8 cellular contexts compared by ENCODE assay signal in the genomic region with DNA sequence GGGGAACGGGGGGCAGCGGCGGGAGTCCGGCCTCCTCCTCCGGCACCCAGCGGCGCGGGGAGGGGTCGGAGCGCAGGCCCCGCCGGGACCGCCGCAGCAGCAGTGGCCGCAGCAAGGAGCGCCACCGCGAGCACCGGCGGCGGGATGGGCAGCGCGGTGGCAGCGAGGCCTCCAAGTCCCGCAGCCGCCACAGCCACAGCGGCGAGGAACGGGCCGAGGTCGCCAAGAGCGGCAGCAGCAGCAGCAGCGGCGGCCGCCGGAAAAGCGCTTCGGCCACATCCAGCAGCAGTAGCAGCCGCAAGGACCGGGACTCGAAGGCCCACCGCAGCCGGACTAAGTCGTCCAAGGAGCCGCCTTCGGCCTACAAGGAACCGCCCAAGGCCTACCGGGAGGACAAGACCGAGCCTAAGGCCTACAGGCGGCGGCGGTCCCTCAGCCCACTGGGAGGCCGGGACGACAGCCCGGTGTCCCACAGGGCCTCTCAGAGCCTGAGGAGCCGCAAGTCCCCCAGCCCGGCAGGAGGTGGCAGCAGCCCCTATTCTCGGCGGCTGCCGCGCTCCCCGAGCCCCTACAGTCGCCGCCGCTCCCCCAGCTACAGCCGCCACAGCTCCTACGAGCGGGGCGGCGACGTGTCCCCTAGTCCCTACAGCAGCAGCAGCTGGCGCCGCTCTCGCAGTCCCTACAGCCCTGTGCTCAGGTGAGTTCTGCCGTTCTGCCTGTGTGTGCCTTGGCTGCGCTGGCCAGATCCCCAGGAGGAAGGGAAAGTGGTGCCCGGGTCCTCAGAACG.
DNase-seq lines count a peak whose midpoint lies in the region; ATAC-seq and TF ChIP-seq lines count a peak whose summit lies in the region.

No MANE protein-coding gene starts in this region.

- peak; percentile 24 for ATAC-seq in GM18861 (IDR thresholded peaks at IDR 0.05; ENCODE audit: unreplicated experiment)
- peak; percentile 31 for ATAC-seq in HG03108 (IDR thresholded peaks at IDR 0.05; ENCODE audit: unreplicated experiment)

- no peaks in the 10 kb centered on the region for H3K9me3 ChIP-seq in muscle layer of colon (ENCODE audit: low read length)

- no peaks in the 10 kb centered on the region for H3K36me3 ChIP-seq in muscle layer of colon (ENCODE audit: insufficient read depth, low read length)

- peak overlapping the region; percentile 89 to 91 for H3K4me3 ChIP-seq in muscle layer of colon (ENCODE audit: low read depth in 1 of 2, low read length in 2 of 2)

- DNase-seq in AG08395 (ENCODE audit: low spot score) (peak; percentile 28), NOMO-1 treated with dmso at 0.1 percent for 144 hours (lab: John Stamatoyannopoulos, UW; ENCODE audit: unreplicated experiment) (peak; percentile 26), activated T-cell treated with anti-CD3 and anti-CD28 coated beads for 4 hours (peak; percentile 45), erythroblast (lab: John Stamatoyannopoulos, UW) (peak; percentile 84 to 90)
- DNase-seq in stimulated activated CD8-positive, alpha-beta memory T cell treated with anti-CD3 and anti-CD28 coated beads, Interleukin-7, amount 100 ng/mL, for 24 hours (ENCODE audit: low read depth), result peak; percentile 22

- H3K4me1 ChIP-seq in muscle layer of colon (ENCODE audit: insufficient read depth, low read length), result peaks cover 33% of the 10 kb centered on the region

- peak overlapping the region; percentile 79 for H3K9ac ChIP-seq in muscle layer of colon (ENCODE audit: low read length)

- no peaks in the 10 kb centered on the region for H3K27me3 ChIP-seq in muscle layer of colon (ENCODE audit: control insufficient read depth in 1 of 2, insufficient read depth in 2 of 2, low read length in 2 of 2)

- peak overlapping the region; percentile 98 for H3K27ac ChIP-seq in muscle layer of colon (ENCODE audit: low read depth, low read length)

- peak; percentile 28 for TF ChIP-seq POLR2A in erythroblast (IDR thresholded peaks at IDR 0.05; ENCODE audit: low read length)

Comparison
In these comparisons a context has a peak if more than half of its experiments do, and no peak if none do; other contexts are left out.
1. Peak in every context shown above with its lines: DNase-seq, ATAC-seq, H3K4me3 ChIP-seq and H3K27ac ChIP-seq.
2. DNase-seq: peak in every context shown above with its lines; median percentile 87 in erythroblast; 45 in activated T-cell treated with anti-CD3 and anti-CD28 coated beads for 4 hours; 28 in AG08395; 26 in NOMO-1 treated with dmso at 0.1 percent for 144 hours; 22 in stimulated activated CD8-positive, alpha-beta memory T cell treated with anti-CD3 and anti-CD28 coated beads, Interleukin-7, amount 100 ng/mL, for 24 hours.